Comparison of ENCODE assay signal across 14 cellular contexts in genomic region chr11:2214527-2215229, GRCh38. TPM values are rescaled to one million over a fixed set of nuclear protein-coding genes. Genes with fewer than 3 reads are reported as not detected.
DNase-seq lines count a peak whose midpoint lies in the region; ATAC-seq and TF ChIP-seq lines count a peak whose summit lies in the region.
"Had no signal": no experiment of that assay in that cellular context is flagged by ENCODE, and none has a peak within 500 bp of the region (broad histone marks: within the 10 kb centered on the region; RNA-seq: fewer than 3 reads in every experiment).

No MANE protein-coding gene starts in this region.

- no peaks in the 10 kb centered on the region for H3K4me1 ChIP-seq in left lung
- peaks cover 9% of the 10 kb centered on the region for H3K4me1 ChIP-seq in testis
- H3K4me1 ChIP-seq: parathyroid adenoma had no signal

- CTCF ChIA-PET in activated naive CD4-positive, alpha-beta T cell treated with anti-CD3 and anti-CD28 coated beads, Interleukin-2, amount 10 ng/mL, durations not matched to agents 7 days and 5 days (lab: Charles Lee) = no interaction called here
- CTCF ChIA-PET in activated naive CD4-positive, alpha-beta T cell treated with anti-CD3 and anti-CD28 coated beads for 36 hours (lab: Charles Lee) = interaction anchor here (1.9 kb wide), 1 partner anchor 17 kb away, joined by 4 read pairs; no protein-coding TSS in a partner anchor

- H3K4me3 ChIP-seq in left lung = no peak overlapping the region
- no peak overlapping the region for H3K4me3 ChIP-seq in testis
- H3K4me3 ChIP-seq: BLaER1, dorsolateral prefrontal cortex had no signal

- H3K36me3 Mint-ChIP-seq in activated naive CD4-positive, alpha-beta T cell treated with anti-CD3 and anti-CD28 coated beads, Interleukin-2, amount 10 ng/mL, durations not matched to agents 7 days and 5 days = no peaks in the 10 kb centered on the region
- no peaks in the 10 kb centered on the region for H3K36me3 Mint-ChIP-seq in activated naive CD4-positive, alpha-beta T cell treated with anti-CD3 and anti-CD28 coated beads for 36 hours (ENCODE audit: low read depth)

- H3K9me3 ChIP-seq in left lung (no peaks in the 10 kb centered on the region), testis (no peaks in the 10 kb centered on the region)
- H3K9me3 ChIP-seq: BLaER1 had no signal

- 89 to 98% methylated on average over 20 to 28 of the region's 28 CpGs for WGBS in testis, 2 donors

- H3K27me3 Mint-ChIP-seq in activated naive CD4-positive, alpha-beta T cell treated with anti-CD3 and anti-CD28 coated beads, Interleukin-2, amount 10 ng/mL, durations not matched to agents 7 days and 5 days = peaks cover 17% of the 10 kb centered on the region
- no peaks in the 10 kb centered on the region for H3K27me3 Mint-ChIP-seq in activated naive CD4-positive, alpha-beta T cell treated with anti-CD3 and anti-CD28 coated beads for 36 hours (ENCODE audit: low read depth)

- no peak for ATAC-seq in left lung
- ATAC-seq: stimulated activated naive CD8-positive, alpha-beta T cell treated with anti-CD3 and anti-CD28 coated beads, Interleukin-15, Interleukin-2, amounts not matched to agents 100 U/mL and 50 U/mL, for 24 hours had no signal

- H3K27ac ChIP-seq in left lung = no peak overlapping the region
- no peak overlapping the region for H3K27ac ChIP-seq in testis
- H3K27ac ChIP-seq: BLaER1, dorsolateral prefrontal cortex, parathyroid adenoma, VCaP had no signal

- H3K4me3 Mint-ChIP-seq in activated naive CD4-positive, alpha-beta T cell treated with anti-CD3 and anti-CD28 coated beads, Interleukin-2, amount 10 ng/mL, durations not matched to agents 7 days and 5 days = no peak overlapping the region
- H3K4me3 Mint-ChIP-seq in activated naive CD4-positive, alpha-beta T cell treated with anti-CD3 and anti-CD28 coated beads for 36 hours = no peak overlapping the region

- intact Hi-C loops in activated naive CD4-positive, alpha-beta T cell treated with anti-CD3 and anti-CD28 coated beads for 36 hours (cut with micrococcal nuclease) = no loop called here
- intact Hi-C loops in left lung (cut with DNase I) (no loop called here), testis (cut with DNase I; ENCODE audit: low total_unique reads) (no loop called here)

- no peaks in the 10 kb centered on the region for H3K36me3 ChIP-seq in left lung
- H3K36me3 ChIP-seq in testis (ENCODE audit: low read depth, missing control alignments) = no peaks in the 10 kb centered on the region
- H3K36me3 ChIP-seq: BLaER1 had no signal

- DNase-seq in activated naive CD4-positive, alpha-beta T cell treated with anti-CD3 and anti-CD28 coated beads, Interleukin-2, amount 10 ng/mL, durations not matched to agents 7 days and 5 days = no peak
- no peak for DNase-seq in activated naive CD4-positive, alpha-beta T cell treated with anti-CD3 and anti-CD28 coated beads for 36 hours
- peak; percentile 51 for DNase-seq in NCI-H526 treated with DMSO at 0.1 percent for 48 hours (lab: John Stamatoyannopoulos, UW)
- DNase-seq in left lung = peak; percentile 29 to 67
- DNase-seq in testis = peak; percentile 12
- DNase-seq in NCI-H2171 treated with DMSO at 0.1 percent for 48 hours (lab: John Stamatoyannopoulos, UW) = no peak
- DNase-seq in superior temporal gyrus (ENCODE audit: extremely low spot score) = no peak
- DNase-seq in Ammon's horn (ENCODE audit: low spot score) = no peak
- DNase-seq: stimulated activated naive CD8-positive, alpha-beta T cell treated with anti-CD3 and anti-CD28 coated beads, Interleukin-15, Interleukin-2, amounts not matched to agents 100 U/mL and 50 U/mL, for 24 hours had no signal

- TF ChIP-seq POLR2A in testis (IDR thresholded peaks at IDR 0.05) = no peak

- TF ChIP-seq CTCF in left lung (IDR thresholded peaks at IDR 0.05) (no peak), testis (IDR thresholded peaks at IDR 0.05) (no peak)

- no peaks in the 10 kb centered on the region for H3K9me3 Mint-ChIP-seq in activated naive CD4-positive, alpha-beta T cell treated with anti-CD3 and anti-CD28 coated beads, Interleukin-2, amount 10 ng/mL, durations not matched to agents 7 days and 5 days
- H3K9me3 Mint-ChIP-seq in activated naive CD4-positive, alpha-beta T cell treated with anti-CD3 and anti-CD28 coated beads for 36 hours = no peaks in the 10 kb centered on the region

- H3K4me1 Mint-ChIP-seq in activated naive CD4-positive, alpha-beta T cell treated with anti-CD3 and anti-CD28 coated beads, Interleukin-2, amount 10 ng/mL, durations not matched to agents 7 days and 5 days = peaks cover 15% of the 10 kb centered on the region
- peaks cover 10% of the 10 kb centered on the region for H3K4me1 Mint-ChIP-seq in activated naive CD4-positive, alpha-beta T cell treated with anti-CD3 and anti-CD28 coated beads for 36 hours (ENCODE audit: low read depth)

- H3K27me3 ChIP-seq in left lung = no peaks in the 10 kb centered on the region
- no peaks in the 10 kb centered on the region for H3K27me3 ChIP-seq in testis
- H3K27me3 ChIP-seq: BLaER1 had no signal

- peak overlapping the region; percentile 35 for H3K27ac Mint-ChIP-seq in activated naive CD4-positive, alpha-beta T cell treated with anti-CD3 and anti-CD28 coated beads, Interleukin-2, amount 10 ng/mL, durations not matched to agents 7 days and 5 days
- H3K27ac Mint-ChIP-seq in activated naive CD4-positive, alpha-beta T cell treated with anti-CD3 and anti-CD28 coated beads for 36 hours = no peak overlapping the region

RNA-seq across cellular contexts. Expression of gene TH, which starts 43.1 kb away (rescaled TPM):
- total RNA-seq in activated naive CD4-positive, alpha-beta T cell treated with anti-CD3 and anti-CD28 coated beads for 36 hours = not detected
- under 1 TPM; 0.18 to 0.26 TPM for total RNA-seq in left lung
- total RNA-seq in testis = 1 to 10 TPM; 1.1 to 2.0 TPM
- 1.2 TPM for polyA plus RNA-seq in testis (ENCODE audit: insufficient read depth, low read depth, low replicate concordance)

RNA-seq across cellular contexts. Expression of gene INS, which starts 53.7 kb away (rescaled TPM):
- total RNA-seq in activated naive CD4-positive, alpha-beta T cell treated with anti-CD3 and anti-CD28 coated beads for 36 hours = not detected
- total RNA-seq in left lung (not detected), testis (not detected)
- polyA plus RNA-seq in testis (ENCODE audit: insufficient read depth, low read depth, low replicate concordance) = not detected
- total RNA-seq: dorsolateral prefrontal cortex, frontal cortex had no signal

RNA-seq across cellular contexts. Expression of gene ASCL2, which starts 55.7 kb away (rescaled TPM):
- not detected for total RNA-seq in activated naive CD4-positive, alpha-beta T cell treated with anti-CD3 and anti-CD28 coated beads for 36 hours
- 1 to 10 TPM in 1 of 2 donors, under 1 TPM in 1; 0.79 to 2.3 TPM for total RNA-seq in left lung
- total RNA-seq in testis = 1 to 10 TPM; 4.8 to 5.8 TPM
- 1.3 TPM for polyA plus RNA-seq in testis (ENCODE audit: insufficient read depth, low read depth, low replicate concordance)

Comparison
In these comparisons a context has a peak if more than half of its experiments do, and no peak if none do; other contexts are left out.
1. DNase-seq: peak in NCI-H526 treated with DMSO at 0.1 percent for 48 hours (single experiment), left lung (2 of 2) and testis (single experiment); none in activated naive CD4-positive, alpha-beta T cell treated with anti-CD3 and anti-CD28 coated beads, Interleukin-2, amount 10 ng/mL, durations not matched to agents 7 days and 5 days (single experiment), activated naive CD4-positive, alpha-beta T cell treated with anti-CD3 and anti-CD28 coated beads for 36 hours (single experiment), NCI-H2171 treated with DMSO at 0.1 percent for 48 hours (single experiment), superior temporal gyrus (single experiment) and Ammon's horn (single experiment).